In the genomic region with DNA sequence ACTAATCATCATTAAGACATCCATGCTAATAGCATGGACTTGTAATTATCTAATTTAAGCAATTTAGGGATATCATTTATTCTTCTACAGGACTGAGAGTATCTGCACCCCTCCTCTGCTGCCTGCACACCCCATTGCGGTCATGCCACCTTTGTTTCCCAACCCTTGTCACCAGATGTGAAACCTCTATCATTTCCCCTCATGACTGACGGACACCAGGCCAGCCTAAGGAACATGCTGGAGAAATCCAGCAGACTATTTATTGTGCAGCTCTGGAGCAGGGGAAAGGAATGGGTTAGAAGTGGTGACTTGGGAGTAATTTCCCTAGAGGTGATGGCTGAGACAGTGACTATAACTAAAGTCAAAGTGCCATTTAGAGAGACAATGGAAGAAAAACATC, we compare ENCODE assay signal across 2 cellular contexts.
TF ChIP-seq lines count a peak whose summit lies in the region.

No MANE protein-coding gene starts in this region.

TF ChIP-seq in liver, 16 proteins besides CTCF, POLR2A, EP300 and RAD21:
- TF ChIP-seq ZBTB33 (IDR thresholded peaks at IDR 0.05) = no peak
- TF ChIP-seq TAF1 (conservative IDR thresholded peaks at IDR 0.05) = no peak
- TF ChIP-seq RXRA (IDR thresholded peaks at IDR 0.05) = no peak
- TF ChIP-seq HNF4G (IDR thresholded peaks at IDR 0.05) = no peak
- TF ChIP-seq NR2F2 (IDR thresholded peaks at IDR 0.05) = no peak
- no peak for TF ChIP-seq FOXA2 (IDR thresholded peaks at IDR 0.05)
- TF ChIP-seq, protein P1, sequence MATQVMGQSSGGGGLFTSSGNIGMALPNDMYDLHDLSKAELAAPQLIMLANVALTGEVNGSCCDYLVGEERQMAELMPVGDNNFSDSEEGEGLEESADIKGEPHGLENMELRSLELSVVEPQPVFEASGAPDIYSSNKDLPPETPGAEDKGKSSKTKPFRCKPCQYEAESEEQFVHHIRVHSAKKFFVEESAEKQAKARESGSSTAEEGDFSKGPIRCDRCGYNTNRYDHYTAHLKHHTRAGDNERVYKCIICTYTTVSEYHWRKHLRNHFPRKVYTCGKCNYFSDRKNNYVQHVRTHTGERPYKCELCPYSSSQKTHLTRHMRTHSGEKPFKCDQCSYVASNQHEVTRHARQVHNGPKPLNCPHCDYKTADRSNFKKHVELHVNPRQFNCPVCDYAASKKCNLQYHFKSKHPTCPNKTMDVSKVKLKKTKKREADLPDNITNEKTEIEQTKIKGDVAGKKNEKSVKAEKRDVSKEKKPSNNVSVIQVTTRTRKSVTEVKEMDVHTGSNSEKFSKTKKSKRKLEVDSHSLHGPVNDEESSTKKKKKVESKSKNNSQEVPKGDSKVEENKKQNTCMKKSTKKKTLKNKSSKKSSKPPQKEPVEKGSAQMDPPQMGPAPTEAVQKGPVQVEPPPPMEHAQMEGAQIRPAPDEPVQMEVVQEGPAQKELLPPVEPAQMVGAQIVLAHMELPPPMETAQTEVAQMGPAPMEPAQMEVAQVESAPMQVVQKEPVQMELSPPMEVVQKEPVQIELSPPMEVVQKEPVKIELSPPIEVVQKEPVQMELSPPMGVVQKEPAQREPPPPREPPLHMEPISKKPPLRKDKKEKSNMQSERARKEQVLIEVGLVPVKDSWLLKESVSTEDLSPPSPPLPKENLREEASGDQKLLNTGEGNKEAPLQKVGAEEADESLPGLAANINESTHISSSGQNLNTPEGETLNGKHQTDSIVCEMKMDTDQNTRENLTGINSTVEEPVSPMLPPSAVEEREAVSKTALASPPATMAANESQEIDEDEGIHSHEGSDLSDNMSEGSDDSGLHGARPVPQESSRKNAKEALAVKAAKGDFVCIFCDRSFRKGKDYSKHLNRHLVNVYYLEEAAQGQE (IDR thresholded peaks at IDR 0.05) = no peak
- no peak for TF ChIP-seq SP1 (IDR thresholded peaks at IDR 0.05)
- no peak for TF ChIP-seq HNF4A (conservative IDR thresholded peaks at IDR 0.05)
- no peak for TF ChIP-seq EGR1 (IDR thresholded peaks at IDR 0.05; ENCODE audit: low read depth in 2 of 2)
- no peak for TF ChIP-seq FOXA1 (IDR thresholded peaks at IDR 0.05)

TF ChIP-seq in HepG2, 621 proteins besides CTCF, POLR2A, EP300 and RAD21 (continued from another document):
- TF ChIP-seq SP140L (CRISPR knock-in tag; IDR thresholded peaks at IDR 0.05; ENCODE audit: borderline replicate concordance) = no peak
- no peak for TF ChIP-seq ZNF598 (CRISPR knock-in tag; IDR thresholded peaks at IDR 0.05; ENCODE audit: borderline replicate concordance)
- TF ChIP-seq SP5 (CRISPR knock-in tag; IDR thresholded peaks at IDR 0.05; ENCODE audit: borderline replicate concordance, low read depth) = no peak
- TF ChIP-seq AKNA (CRISPR knock-in tag; IDR thresholded peaks at IDR 0.05; ENCODE audit: borderline replicate concordance) = no peak
- TF ChIP-seq SP4 (CRISPR knock-in tag; IDR thresholded peaks at IDR 0.05) = no peak
- TF ChIP-seq TEF (CRISPR knock-in tag; IDR thresholded peaks at IDR 0.05) = no peak
